Comparison of ENCODE assay signal across 19 cellular contexts in the genomic region with DNA sequence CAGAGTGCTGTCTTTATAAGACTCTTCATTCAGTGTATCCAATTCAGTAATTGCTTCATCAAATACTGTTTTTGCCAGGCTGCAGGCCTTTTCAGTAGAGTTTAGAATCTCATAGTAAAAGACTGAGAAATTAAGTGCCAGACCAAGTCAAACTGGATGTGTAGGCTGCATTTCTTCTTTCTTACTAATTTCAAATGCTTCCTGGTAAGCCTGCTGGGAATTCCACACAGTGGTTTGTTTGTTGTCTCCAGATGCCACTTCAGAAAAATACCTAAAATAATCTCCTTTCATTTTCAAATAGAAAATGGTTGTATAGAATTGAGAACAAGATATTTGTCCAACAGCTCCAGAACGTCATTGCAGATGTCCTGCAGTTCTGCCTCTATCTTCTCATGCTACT. TPM values are rescaled to one million over a fixed set of nuclear protein-coding genes. Genes with fewer than 3 reads are reported as not detected.
DNase-seq lines count a peak whose midpoint lies in the region; ATAC-seq and TF ChIP-seq lines count a peak whose summit lies in the region.
"Had no signal": no experiment of that assay in that cellular context is flagged by ENCODE, and none has a peak within 500 bp of the region (broad histone marks: within the 10 kb centered on the region; RNA-seq: fewer than 3 reads in every experiment).

No MANE protein-coding gene starts in this region.

- no peaks in the 10 kb centered on the region for H3K9me3 ChIP-seq in CD4-positive, alpha-beta T cell (ENCODE audit: control insufficient read depth, low read length)
- H3K9me3 ChIP-seq in mammary epithelial cell (replicated peaks; ENCODE audit: insufficient read depth, low read length) (no peaks in the 10 kb centered on the region), Karpas-422 (ENCODE audit: low read length) (no peaks in the 10 kb centered on the region)
- H3K9me3 ChIP-seq: mucosa of descending colon, ovary had no signal

- DNase-seq in CD4-positive, alpha-beta T cell, result no peak
- peak; percentile 2 for DNase-seq in RPMI7951 (ENCODE audit: low read depth)
- peak; percentile 31 for DNase-seq in pons (ENCODE audit: low spot score)
- no peak for DNase-seq in posterior vena cava (ENCODE audit: low spot score)
- no peak for DNase-seq in mammary epithelial cell
- no peak for DNase-seq in KBM-7
- DNase-seq in Karpas-422, result no peak
- DNase-seq: activated gamma-delta T cell treated with Interleukin-2 at 50 U/mL for 16 hours, AML-193, DMS 273 treated with DMSO at 0.1 percent for 48 hours, left cardiac atrium, NCI-H1417 treated with DMSO at 0.1 percent for 48 hours, NCI-H2227 treated with DMSO at 0.1 percent for 48 hours, ovary, spleen had no signal

- H3K36me3 Mint-ChIP-seq in CD4-positive, alpha-beta T cell (ENCODE audit: low read depth), result peaks cover 91% of the 10 kb centered on the region

- H2AFZ ChIP-seq in mammary epithelial cell (ENCODE audit: low read depth, low read length) (no peak overlapping the region), Karpas-422 (ENCODE audit: low read length) (no peak overlapping the region)

- ATAC-seq in CD4-positive, alpha-beta T cell (ENCODE audit: poor library complexity), result no peak
- ATAC-seq in esophagus mucosa, result peak; percentile 60
- ATAC-seq: left cardiac atrium had no signal

- POLR2A ChIA-PET in CD4-positive, alpha-beta T cell (lab: Charles Lee), result no interaction called here

- in situ Hi-C loops in mammary epithelial cell (cut with MboI; ENCODE audit: low sequenced_read_pairs in 2 of 2) (no loop called here), KBM-7 (cut with MboI; ENCODE audit: low pct_unique_long_range_greater_than_20kb, low sequenced_read_pairs) (no loop called here)

- H4K20me1 ChIP-seq in mammary epithelial cell (ENCODE audit: insufficient read depth, low read length), result no peaks in the 10 kb centered on the region
- H4K20me1 ChIP-seq in Karpas-422 (ENCODE audit: insufficient read depth, low read depth, low read length), result no peaks in the 10 kb centered on the region

- H3K9ac ChIP-seq in mammary epithelial cell (ENCODE audit: insufficient read depth, low read length), result no peak overlapping the region
- H3K9ac ChIP-seq in Karpas-422 (ENCODE audit: low read length), result no peak overlapping the region

- dilution Hi-C loops in mammary epithelial cell (cut with HindIII; ENCODE audit: low sequenced_read_pairs), result no loop called here

- H3K36me3 ChIP-seq in mammary epithelial cell (ENCODE audit: insufficient read depth, low read length) (peaks cover 7% of the 10 kb centered on the region), Karpas-422 (ENCODE audit: insufficient read depth, low read length) (peaks cover 37% of the 10 kb centered on the region)
- H3K36me3 ChIP-seq: ovary had no signal

- peaks cover 12% of the 10 kb centered on the region for H3K4me1 Mint-ChIP-seq in CD4-positive, alpha-beta T cell (ENCODE audit: low read depth)

- H3K9me2 ChIP-seq in Karpas-422 (replicated peaks; ENCODE audit: insufficient read depth, low read length), result no peaks in the 10 kb centered on the region

- no peak overlapping the region for H3K4me3 Mint-ChIP-seq in CD4-positive, alpha-beta T cell

- CTCF ChIA-PET in CD4-positive, alpha-beta T cell (lab: Charles Lee), result no interaction called here
- CTCF ChIA-PET in mammary epithelial cell (lab: Charles Lee; ENCODE audit: low non-redundant PET), result no interaction called here

- no peaks in the 10 kb centered on the region for H3K27me3 Mint-ChIP-seq in CD4-positive, alpha-beta T cell

- no TSS peak for BruUV-seq in mammary epithelial cell (replicated peaks; lab: Mats Ljungman, UMichigan)

- WGBS in mammary epithelial cell (ENCODE audit: low coverage, missing lambda C conversion rate), result 92% methylated on average over 1 of the region's 1 CpG

- H3K79me2 ChIP-seq in mammary epithelial cell (ENCODE audit: insufficient read depth, low read length), result peaks cover 3% of the 10 kb centered on the region
- peaks cover 35% of the 10 kb centered on the region for H3K79me2 ChIP-seq in Karpas-422 (ENCODE audit: low read length)

- no peaks in the 10 kb centered on the region for H3K27me3 ChIP-seq in CD4-positive, alpha-beta T cell (ENCODE audit: control insufficient read depth, insufficient read depth, low read length)
- H3K27me3 ChIP-seq in mammary epithelial cell (ENCODE audit: insufficient read depth, low read length) (no peaks in the 10 kb centered on the region), Karpas-422 (ENCODE audit: low read length) (no peaks in the 10 kb centered on the region)
- H3K27me3 ChIP-seq: ovary, spleen had no signal

- H3K27ac Mint-ChIP-seq in CD4-positive, alpha-beta T cell, result peak overlapping the region; percentile 7

- no peak for TF ChIP-seq CTCF in CD4-positive, alpha-beta T cell (IDR thresholded peaks at IDR 0.05)
- TF ChIP-seq CTCF in mammary epithelial cell (conservative IDR thresholded peaks at IDR 0.05 in 1 of 2, IDR thresholded peaks at IDR 0.05 in 1 of 2; ENCODE audit: extremely low read depth in 1 of 2, insufficient read depth in 1 of 2, low read depth in 1 of 2, low read length in 2 of 2), result no peak

- no peak overlapping the region for H3K27ac ChIP-seq in CD4-positive, alpha-beta T cell (ENCODE audit: low read depth, low read length)
- no peak overlapping the region for H3K27ac ChIP-seq in mammary epithelial cell (ENCODE audit: insufficient read depth, low read depth, low read length)
- no peak overlapping the region for H3K27ac ChIP-seq in Karpas-422 (ENCODE audit: low read length)
- H3K27ac ChIP-seq: ovary, spleen had no signal

- H3K4me3 ChIP-seq in mammary epithelial cell (replicated peaks in 1 of 3; ENCODE audit: insufficient read depth in 1 of 3, low read depth in 2 of 3, low read length in 3 of 3) (no peak overlapping the region), Karpas-422 (ENCODE audit: low read length) (no peak overlapping the region)
- H3K4me3 ChIP-seq: mucosa of descending colon, ovary, spleen had no signal

- H3K4me1 ChIP-seq in mammary epithelial cell (ENCODE audit: insufficient read depth, low read length) (no peaks in the 10 kb centered on the region), Karpas-422 (ENCODE audit: low read length) (peaks cover 20% of the 10 kb centered on the region)
- H3K4me1 ChIP-seq: spleen had no signal

- intact Hi-C loops in CD4-positive, alpha-beta T cell (cut with DNase I, micrococcal nuclease), result loop anchor here in 1 of 2 experiments (10.0 kb wide), 1 partner anchor 196 kb away; no protein-coding TSS in a partner anchor
- intact Hi-C loops in posterior vena cava (cut with DNase I), result no loop called here
- intact Hi-C loops in mammary epithelial cell (cut with micrococcal nuclease), result no loop called here

- H3K9me3 Mint-ChIP-seq in CD4-positive, alpha-beta T cell, result no peaks in the 10 kb centered on the region

- H3K4me2 ChIP-seq in mammary epithelial cell (ENCODE audit: insufficient read depth, low read depth, low read length) (no peak overlapping the region), Karpas-422 (ENCODE audit: low read depth, low read length, poor library complexity, severe bottlenecking) (no peak overlapping the region)

RNA-seq across cellular contexts. Expression of gene LDHAL6A, which starts 34.7 kb away (rescaled TPM):
- total RNA-seq in CD4-positive, alpha-beta T cell, result not detected
- total RNA-seq in RPMI7951 (2014; rRNA removed; shearing (Covaris generic)), result not detected in 2 replicates
- not detected for total RNA-seq in esophagus mucosa
- total RNA-seq in posterior vena cava, result not detected
- total RNA-seq in mammary epithelial cell, result not detected
- polyA plus RNA-seq in mammary epithelial cell, result not detected
- polyA minus RNA-seq in mammary epithelial cell, result not detected
- total RNA-seq in Karpas-422 (2014; rRNA removed; shearing (Covaris generic); ENCODE audit: low replicate concordance), result not detected in 2 replicates
- total RNA-seq: fibroblast of lung, HT-29, left cardiac atrium, mucosa of descending colon, spleen had no signal
- polyA plus RNA-seq: fibroblast of lung had no signal

RNA-seq across cellular contexts. Expression of gene TSG101, which starts 36.4 kb away (rescaled TPM):
- 10 to 100 TPM; 23.5 to 30.1 TPM for total RNA-seq in CD4-positive, alpha-beta T cell
- 87.9 and 90.1 TPM in 2 replicates for total RNA-seq in RPMI7951 (2014; rRNA removed; shearing (Covaris generic))
- total RNA-seq in esophagus mucosa (52.9 TPM), posterior vena cava (10 to 100 TPM; 43.9 to 44.2 TPM), mammary epithelial cell (10 to 100 TPM; 54.1 to 72.3 TPM)
- polyA plus RNA-seq in mammary epithelial cell, result 105 TPM
- 65.9 TPM for polyA minus RNA-seq in mammary epithelial cell
- 54.2 and 105 TPM in 2 replicates for total RNA-seq in Karpas-422 (2014; rRNA removed; shearing (Covaris generic); ENCODE audit: low replicate concordance)

Comparison
In these comparisons a context has a peak if more than half of its experiments do, and no peak if none do; other contexts are left out.
1. DNase-seq: peak in RPMI7951 (single experiment) and pons (single experiment); none in CD4-positive, alpha-beta T cell (0 of 10), posterior vena cava (single experiment), mammary epithelial cell (single experiment), KBM-7 (single experiment) and Karpas-422 (single experiment).